In the genomic region with DNA sequence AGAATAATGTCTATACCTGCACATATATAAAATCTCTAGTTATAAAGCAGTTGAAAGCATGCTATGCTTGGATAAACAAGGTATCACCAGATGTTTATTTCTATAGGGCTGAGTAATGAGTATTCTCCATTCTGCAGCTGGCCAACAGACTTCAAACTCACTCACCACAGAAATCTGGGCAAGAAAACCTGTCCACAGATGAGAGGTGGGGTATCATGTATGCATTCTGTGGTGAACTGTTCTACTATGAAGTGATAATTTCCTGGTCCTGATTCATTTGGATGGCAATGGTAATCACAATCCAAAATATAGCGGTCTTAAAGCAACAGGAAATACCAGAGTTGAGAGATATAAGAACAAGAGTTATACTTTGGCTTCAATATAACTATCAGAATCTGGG, we compare ENCODE assay signal across 19 cellular contexts.
DNase-seq lines count a peak whose midpoint lies in the region; TF ChIP-seq lines count a peak whose summit lies in the region.
"Had no signal": no experiment of that assay in that cellular context is flagged by ENCODE, and none has a peak within 500 bp of the region (broad histone marks: within the 10 kb centered on the region; RNA-seq: fewer than 3 reads in every experiment).

No MANE protein-coding gene starts in this region.

- H3K36me3 ChIP-seq in adipocyte (ENCODE audit: control insufficient read depth, insufficient read depth, low read length, severe bottlenecking), result no peaks in the 10 kb centered on the region
- H3K36me3 ChIP-seq in fibroblast of lung (ENCODE audit: control insufficient read depth, insufficient read depth, low read length), result no peaks in the 10 kb centered on the region
- H3K36me3 ChIP-seq: BLaER1, Peyer's patch had no signal

- CTCF ChIA-PET in activated naive CD4-positive, alpha-beta T cell treated with anti-CD3 and anti-CD28 coated beads, Interleukin-2, amount 10 ng/mL, durations not matched to agents 7 days and 5 days (lab: Charles Lee), result no interaction called here

- peak; percentile 9 for DNase-seq in GM04503 (ENCODE audit: low read depth)
- peak; percentile 15 for DNase-seq in adipocyte (ENCODE audit: low read depth)
- peak; percentile 68 to 94 for DNase-seq in fibroblast of lung (ENCODE audit: low read depth in 2 of 2)
- peak; percentile 53 for DNase-seq in skeletal muscle cell (ENCODE audit: low read depth)
- DNase-seq in progenitor cell of endocrine pancreas (ENCODE audit: low spot score, unreplicated experiment), result no peak
- DNase-seq in HFFc6, result no peak
- DNase-seq in activated naive CD4-positive, alpha-beta T cell treated with Interleukin-2 at 50 U/mL for 16 hours, result no peak
- no peak for DNase-seq in activated naive CD4-positive, alpha-beta T cell treated with anti-CD3 and anti-CD28 coated beads, Interleukin-2, amount 10 ng/mL, durations not matched to agents 7 days and 5 days
- DNase-seq: CD8-positive, alpha-beta memory T cell; GM23248; KG1; NCI-H1092 treated with DMSO at 0.1 percent for 48 hours; NCI-H1694 treated with DMSO at 0.1 percent for 48 hours; NCI-H510A; NCI-H82; Peyer's patch; Right ventricle myocardium superior; SK-N-SH had no signal

- no peak overlapping the region for H3K4me3 ChIP-seq in adipocyte (ENCODE audit: low read length)
- H3K4me3 ChIP-seq in fibroblast of lung (replicated peaks in 1 of 4; ENCODE audit: control extremely low read depth in 1 of 4, insufficient read depth in 1 of 4, low read depth in 3 of 4, low read length in 4 of 4), result no peak overlapping the region
- no peak overlapping the region for H3K4me3 ChIP-seq in skeletal muscle cell (ENCODE audit: low read depth, low read length)
- H3K4me3 ChIP-seq: BLaER1, GM23248, Peyer's patch had no signal

- H3K9me3 ChIP-seq in adipocyte (ENCODE audit: control insufficient read depth, low read length), result peaks cover 6% of the 10 kb centered on the region
- no peaks in the 10 kb centered on the region for H3K9me3 ChIP-seq in fibroblast of lung (ENCODE audit: control insufficient read depth, insufficient read depth, low read depth, low read length)
- H3K9me3 ChIP-seq: BLaER1, Peyer's patch, SK-N-SH had no signal

- no peak overlapping the region for H3K27ac ChIP-seq in fibroblast of lung (ENCODE audit: insufficient read depth, low read length)
- H3K27ac ChIP-seq: BLaER1, GM23248, Peyer's patch had no signal

- H3K27ac Mint-ChIP-seq in progenitor cell of endocrine pancreas, result no peak overlapping the region
- no peak overlapping the region for H3K27ac Mint-ChIP-seq in HFFc6
- no peak overlapping the region for H3K27ac Mint-ChIP-seq in activated naive CD4-positive, alpha-beta T cell treated with anti-CD3 and anti-CD28 coated beads, Interleukin-2, amount 10 ng/mL, durations not matched to agents 7 days and 5 days
- H3K27ac Mint-ChIP-seq: CD8-positive, alpha-beta memory T cell had no signal

- H3K4me2 ChIP-seq in fibroblast of lung (ENCODE audit: extremely low read depth, insufficient read depth, low read length), result no peak overlapping the region
- H3K4me2 ChIP-seq: BLaER1, SK-N-SH had no signal

- H3K27me3 ChIP-seq in adipocyte (replicated peaks; ENCODE audit: control insufficient read depth, insufficient read depth, low read length) (peaks cover 2% of the 10 kb centered on the region), fibroblast of lung (ENCODE audit: control insufficient read depth, insufficient read depth, low read length) (no peaks in the 10 kb centered on the region)
- H3K27me3 ChIP-seq: BLaER1, Peyer's patch had no signal

- TF ChIP-seq CTCF in fibroblast of lung (conservative IDR thresholded peaks at IDR 0.05 in 1 of 2, IDR thresholded peaks at IDR 0.05 in 1 of 2; ENCODE audit: low read depth in 1 of 2, low read length in 2 of 2) (no peak), progenitor cell of endocrine pancreas (IDR thresholded peaks at IDR 0.05; ENCODE audit: unreplicated experiment) (no peak), HFFc6 (IDR thresholded peaks at IDR 0.05) (no peak)

- no peaks in the 10 kb centered on the region for H4K20me1 ChIP-seq in fibroblast of lung (ENCODE audit: control insufficient read depth, extremely low read depth, insufficient read depth, low read length)
- H4K20me1 ChIP-seq: BLaER1 had no signal

- H3K27me3 Mint-ChIP-seq in progenitor cell of endocrine pancreas (no peaks in the 10 kb centered on the region), HFFc6 (ENCODE audit: insufficient read depth) (no peaks in the 10 kb centered on the region)
- peaks cover 5% of the 10 kb centered on the region for H3K27me3 Mint-ChIP-seq in activated naive CD4-positive, alpha-beta T cell treated with anti-CD3 and anti-CD28 coated beads, Interleukin-2, amount 10 ng/mL, durations not matched to agents 7 days and 5 days

- no peak overlapping the region for H2AFZ ChIP-seq in fibroblast of lung (ENCODE audit: low read length)
- H2AFZ ChIP-seq: GM23248 had no signal

- H3K4me1 ChIP-seq in adipocyte (ENCODE audit: control insufficient read depth, insufficient read depth, low read length), result no peaks in the 10 kb centered on the region
- no peaks in the 10 kb centered on the region for H3K4me1 ChIP-seq in fibroblast of lung (ENCODE audit: control insufficient read depth, extremely low read depth, insufficient read depth, low read length)
- H3K4me1 ChIP-seq: BLaER1, Peyer's patch had no signal

- H3K4me3 Mint-ChIP-seq in progenitor cell of endocrine pancreas (ENCODE audit: low read depth) (no peak overlapping the region), HFFc6 (no peak overlapping the region)
- H3K4me3 Mint-ChIP-seq in activated naive CD4-positive, alpha-beta T cell treated with anti-CD3 and anti-CD28 coated beads, Interleukin-2, amount 10 ng/mL, durations not matched to agents 7 days and 5 days, result no peak overlapping the region
- H3K4me3 Mint-ChIP-seq: CD8-positive, alpha-beta memory T cell had no signal

- H3K4me1 Mint-ChIP-seq in progenitor cell of endocrine pancreas (ENCODE audit: low read depth), result no peaks in the 10 kb centered on the region
- H3K4me1 Mint-ChIP-seq in HFFc6 (ENCODE audit: low read depth), result no peaks in the 10 kb centered on the region
- H3K4me1 Mint-ChIP-seq in activated naive CD4-positive, alpha-beta T cell treated with anti-CD3 and anti-CD28 coated beads, Interleukin-2, amount 10 ng/mL, durations not matched to agents 7 days and 5 days, result no peaks in the 10 kb centered on the region
- H3K4me1 Mint-ChIP-seq: CD8-positive, alpha-beta memory T cell had no signal

- peaks cover 5% of the 10 kb centered on the region for H3K9me3 Mint-ChIP-seq in progenitor cell of endocrine pancreas (ENCODE audit: low read depth)
- H3K9me3 Mint-ChIP-seq in HFFc6, result peaks cover 10% of the 10 kb centered on the region
- H3K9me3 Mint-ChIP-seq in activated naive CD4-positive, alpha-beta T cell treated with anti-CD3 and anti-CD28 coated beads, Interleukin-2, amount 10 ng/mL, durations not matched to agents 7 days and 5 days, result no peaks in the 10 kb centered on the region

- H3K79me2 ChIP-seq in fibroblast of lung (ENCODE audit: control insufficient read depth, insufficient read depth, low read length), result no peaks in the 10 kb centered on the region

- no peak overlapping the region for H3K9ac ChIP-seq in adipocyte (ENCODE audit: low read length)
- no peak overlapping the region for H3K9ac ChIP-seq in fibroblast of lung (ENCODE audit: insufficient read depth, low read length)
- H3K9ac ChIP-seq: BLaER1, GM23248, SK-N-SH had no signal

- H3K36me3 Mint-ChIP-seq in progenitor cell of endocrine pancreas (ENCODE audit: insufficient read depth) (no peaks in the 10 kb centered on the region), HFFc6 (ENCODE audit: low read depth) (no peaks in the 10 kb centered on the region)
- no peaks in the 10 kb centered on the region for H3K36me3 Mint-ChIP-seq in activated naive CD4-positive, alpha-beta T cell treated with anti-CD3 and anti-CD28 coated beads, Interleukin-2, amount 10 ng/mL, durations not matched to agents 7 days and 5 days
- H3K36me3 Mint-ChIP-seq: CD8-positive, alpha-beta memory T cell had no signal

Comparison
In these comparisons a context has a peak if more than half of its experiments do, and no peak if none do; other contexts are left out.
1. DNase-seq: peak in GM04503 (single experiment), adipocyte (single experiment), fibroblast of lung (2 of 2) and skeletal muscle cell (single experiment); none in progenitor cell of endocrine pancreas (single experiment), HFFc6 (single experiment), activated naive CD4-positive, alpha-beta T cell treated with Interleukin-2 at 50 U/mL for 16 hours (single experiment) and activated naive CD4-positive, alpha-beta T cell treated with anti-CD3 and anti-CD28 coated beads, Interleukin-2, amount 10 ng/mL, durations not matched to agents 7 days and 5 days (single experiment).